ENCODE assay signal across 9 cellular contexts in the genomic region with DNA sequence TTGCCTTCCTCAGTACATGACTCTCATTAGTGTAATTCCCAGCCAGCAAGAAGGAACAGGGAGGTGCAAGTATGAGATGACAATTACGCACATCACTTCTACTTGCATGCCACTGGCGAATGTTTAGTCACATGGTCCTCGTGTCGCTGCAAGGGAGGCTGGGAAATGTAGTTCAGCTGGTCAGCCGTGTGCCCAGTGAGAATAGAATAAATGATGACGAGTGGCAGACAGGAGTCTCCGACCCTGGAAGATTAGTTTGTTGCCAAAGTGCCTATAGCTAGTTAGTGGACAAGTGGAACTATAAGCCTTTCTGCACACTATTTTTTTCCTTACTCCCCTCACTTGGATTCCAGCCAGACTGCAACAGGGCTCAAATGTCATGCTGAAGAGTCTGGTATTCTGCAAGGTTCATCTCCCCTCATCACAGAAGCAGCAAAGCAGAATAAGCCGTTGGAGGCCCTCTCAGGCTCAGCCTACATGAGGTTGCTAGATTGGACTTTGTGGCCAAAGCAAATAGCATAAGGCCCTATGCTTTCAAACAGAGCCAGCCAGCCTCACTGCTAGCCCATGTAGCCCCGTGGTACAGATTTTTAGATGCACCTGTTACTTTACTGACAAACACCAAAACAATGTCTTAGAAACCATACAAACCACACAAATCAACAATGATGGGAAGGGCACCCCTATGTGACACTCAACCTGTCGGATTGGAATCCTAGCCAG. TPM values are rescaled to one million over a fixed set of nuclear protein-coding genes. Genes with fewer than 3 reads are reported as not detected.
A peak's percentile ranks its signal among the peaks of the same experiment; 100 is the strongest.
DNase-seq lines count a peak whose midpoint lies in the region; ATAC-seq and TF ChIP-seq lines count a peak whose summit lies in the region.
"Had no signal": no experiment of that assay in that cellular context is flagged by ENCODE, and none has a peak within 500 bp of the region (broad histone marks: within the 10 kb centered on the region; RNA-seq: fewer than 3 reads in every experiment).

No MANE protein-coding gene starts in this region.

- TF ChIP-seq CTCF in natural killer cell (IDR thresholded peaks at IDR 0.05), result no peak

- intact Hi-C loops in natural killer cell (cut with micrococcal nuclease), result no loop called here

- peak; percentile 73 for ATAC-seq in HG03442 (IDR thresholded peaks at IDR 0.05; ENCODE audit: unreplicated experiment)
- no peak for ATAC-seq in natural killer cell
- no peak for ATAC-seq in HG02884 (IDR thresholded peaks at IDR 0.05; ENCODE audit: unreplicated experiment)

- peaks cover 15% of the 10 kb centered on the region in 2 donors for H3K4me1 Mint-ChIP-seq in natural killer cell

- H3K27me3 Mint-ChIP-seq in natural killer cell (ENCODE audit: low read depth in 2 of 2), result peaks cover 47 to 80% of the 10 kb centered on the region in 2 donors

- H3K9me3 Mint-ChIP-seq in natural killer cell, result no peaks in the 10 kb centered on the region
- H3K9me3 Mint-ChIP-seq: stimulated activated naive CD8-positive, alpha-beta T cell treated with anti-CD3 and anti-CD28 coated beads, Interleukin-15, Interleukin-2, amounts not matched to agents 100 ng/mL and 50 ng/mL, for 24 hours had no signal

- H3K36me3 Mint-ChIP-seq in natural killer cell, result no peaks in the 10 kb centered on the region

- DNase-seq in ELR (ENCODE audit: low read depth) (peak; percentile 68), RKO (ENCODE audit: low spot score) (peak; percentile 78), inferior parietal cortex (ENCODE audit: extremely low spot score) (peak; percentile 50), HuH-7.5 (ENCODE audit: low spot score) (no peak), cerebellar nuclear complex (lab: John Stamatoyannopoulos, UW) (no peak), natural killer cell (no peak)

- no peak overlapping the region for H3K4me3 Mint-ChIP-seq in natural killer cell
- H3K4me3 Mint-ChIP-seq: stimulated activated naive CD8-positive, alpha-beta T cell treated with anti-CD3 and anti-CD28 coated beads, Interleukin-15, Interleukin-2, amounts not matched to agents 100 ng/mL and 50 ng/mL, for 24 hours had no signal

- H3K27ac Mint-ChIP-seq in natural killer cell, result no peak overlapping the region
- H3K27ac Mint-ChIP-seq: stimulated activated naive CD8-positive, alpha-beta T cell treated with anti-CD3 and anti-CD28 coated beads, Interleukin-15, Interleukin-2, amounts not matched to agents 100 ng/mL and 50 ng/mL, for 24 hours had no signal

RNA-seq across cellular contexts. Expression of gene LINC00237, which starts 9.7 kb away (rescaled TPM):
- total RNA-seq in natural killer cell, result not detected

RNA-seq across cellular contexts. Expression of gene KIZ, which starts 29.4 kb away (rescaled TPM):
- 10 to 100 TPM; 32.9 to 38.2 (median 35.3) TPM for total RNA-seq in natural killer cell

Comparison
In these comparisons a context has a peak if more than half of its experiments do, and no peak if none do; other contexts are left out.
1. DNase-seq: peak in ELR (single experiment), RKO (single experiment) and inferior parietal cortex (single experiment); none in HuH-7.5 (single experiment), cerebellar nuclear complex (0 of 2) and natural killer cell (single experiment).